22 cellular contexts compared by ENCODE assay signal in the genomic region with DNA sequence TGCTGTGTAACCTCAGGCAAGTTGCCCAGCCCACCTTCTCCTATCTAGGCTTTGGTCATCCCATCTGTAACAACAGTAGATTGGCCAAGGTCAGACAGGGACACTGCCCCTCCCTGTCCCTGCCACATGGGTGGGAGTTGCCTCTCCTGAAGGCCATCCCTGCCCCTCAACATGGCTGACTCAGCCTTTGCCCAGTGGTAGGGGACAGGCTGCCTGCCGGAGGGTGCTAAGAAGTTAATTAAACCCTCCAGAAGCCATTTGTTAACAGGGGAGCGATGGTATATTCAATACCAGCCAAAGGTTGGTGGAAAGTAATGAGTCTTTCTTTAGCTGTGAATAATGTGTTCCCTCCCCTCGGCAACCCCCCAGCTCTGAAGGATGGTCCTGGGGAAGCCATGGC.
"Had no signal": no experiment of that assay in that cellular context is flagged by ENCODE, and none has a peak within 500 bp of the region (broad histone marks: within the 10 kb centered on the region; RNA-seq: fewer than 3 reads in every experiment).

No MANE protein-coding gene starts in this region.

- H3K9me3 Mint-ChIP-seq: natural killer cell; neural crest cell; stimulated activated memory B cell treated with anti-CD40 and anti-IgM and Interleukin-4, amounts not matched to agents 10 μg/mL and 1 μg/mL and 100 μg/mL, for 72 hours had no signal

- H3K36me3 Mint-ChIP-seq: natural killer cell; stimulated activated memory B cell treated with anti-CD40 and anti-IgM and Interleukin-4, amounts not matched to agents 10 μg/mL and 1 μg/mL and 100 μg/mL, for 72 hours had no signal

- H3K27ac Mint-ChIP-seq: natural killer cell; stimulated activated memory B cell treated with anti-CD40 and anti-IgM and Interleukin-4, amounts not matched to agents 10 μg/mL and 1 μg/mL and 100 μg/mL, for 72 hours had no signal

- H3K9ac ChIP-seq: parathyroid adenoma had no signal

- H3K27me3 ChIP-seq: gastrocnemius medialis, right atrium auricular region, testis, upper lobe of left lung had no signal

- H2AFZ ChIP-seq: parathyroid adenoma had no signal

- H3K9me3 ChIP-seq: gastrocnemius medialis, lower lobe of right lung, prostate gland, right atrium auricular region, testis, tibial artery, upper lobe of left lung had no signal

- DNase-seq: cortex of kidney; dorsolateral prefrontal cortex; effector CD4-positive, alpha-beta T cell; foreskin fibroblast; gastrocnemius medialis; head of caudate nucleus; left ventricle myocardium superior; lower lobe of right lung; natural killer cell; stimulated activated CD4-positive, alpha-beta T cell treated with anti-CD3 and anti-CD28 coated beads, Interleukin-4, amount 100 ng/mL, for 4 hours; stimulated activated naive CD8-positive, alpha-beta T cell treated with anti-CD3 and anti-CD28 coated beads, Interleukin-15, Interleukin-2, amounts not matched to agents 100 U/mL and 50 U/mL, for 24 hours; substantia nigra; testis; upper lobe of left lung had no signal

- ATAC-seq: esophagus mucosa; gastrocnemius medialis; left ventricle myocardium superior; lower lobe of right lung; natural killer cell; sciatic nerve; stimulated activated memory B cell treated with anti-CD40 and anti-IgM and Interleukin-4, amounts not matched to agents 10 μg/mL and 1 μg/mL and 100 μg/mL, for 72 hours; stimulated activated naive CD8-positive, alpha-beta T cell treated with anti-CD3 and anti-CD28 coated beads, Interleukin-15, Interleukin-2, amounts not matched to agents 100 U/mL and 50 U/mL, for 24 hours had no signal

- H3K79me2 ChIP-seq: parathyroid adenoma had no signal

- H3K4me3 Mint-ChIP-seq: natural killer cell; neural crest cell; stimulated activated memory B cell treated with anti-CD40 and anti-IgM and Interleukin-4, amounts not matched to agents 10 μg/mL and 1 μg/mL and 100 μg/mL, for 72 hours had no signal

- H3K4me1 Mint-ChIP-seq: natural killer cell; stimulated activated memory B cell treated with anti-CD40 and anti-IgM and Interleukin-4, amounts not matched to agents 10 μg/mL and 1 μg/mL and 100 μg/mL, for 72 hours had no signal

- H3K4me3 ChIP-seq: dorsolateral prefrontal cortex, gastrocnemius medialis, lower lobe of right lung, prostate gland, right atrium auricular region, testis, tibial artery, upper lobe of left lung had no signal

- H3K27ac ChIP-seq: dorsolateral prefrontal cortex, gastrocnemius medialis, lower lobe of right lung, parathyroid adenoma, prostate gland, right atrium auricular region, testis, tibial artery, upper lobe of left lung had no signal

- H3K36me3 ChIP-seq: gastrocnemius medialis, lower lobe of right lung, prostate gland, right atrium auricular region, tibial artery, upper lobe of left lung had no signal

- H3K4me1 ChIP-seq: gastrocnemius medialis, lower lobe of right lung, parathyroid adenoma, prostate gland, right atrium auricular region, tibial artery, upper lobe of left lung had no signal
